ENCODE assay signal across 19 cellular contexts in the genomic region with DNA sequence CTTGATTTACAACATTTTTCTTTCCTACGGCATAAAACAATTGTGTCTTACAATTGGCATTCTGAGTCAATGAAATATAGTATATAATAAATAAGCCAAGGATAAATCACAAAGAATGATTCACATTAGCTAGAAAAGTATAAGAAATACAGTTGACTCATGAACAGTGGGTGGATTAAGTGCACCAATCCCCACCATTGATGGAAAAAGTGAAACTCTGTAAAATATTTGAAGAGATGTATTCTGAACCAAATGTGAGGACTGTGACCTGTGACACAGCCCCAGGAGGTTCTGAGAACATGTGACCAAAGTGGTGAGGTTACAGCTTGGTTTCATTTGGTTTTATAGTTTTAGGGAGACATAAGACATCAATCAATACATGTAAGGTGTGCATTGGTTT.
DNase-seq lines count a peak whose midpoint lies in the region; ATAC-seq and TF ChIP-seq lines count a peak whose summit lies in the region.
"Had no signal": no experiment of that assay in that cellular context is flagged by ENCODE, and none has a peak within 500 bp of the region (broad histone marks: within the 10 kb centered on the region; RNA-seq: fewer than 3 reads in every experiment).

No MANE protein-coding gene starts in this region.

- H3K4me3 ChIP-seq in osteoblast (ENCODE audit: insufficient read depth, low read length) (no peak overlapping the region), dorsolateral prefrontal cortex (no peak overlapping the region)
- H3K4me3 ChIP-seq: GM12878, left ventricle myocardium inferior had no signal

- peaks cover 0 to 2% of the 10 kb centered on the region in 2 donors for H3K36me3 Mint-ChIP-seq in activated T-cell treated with anti-CD3 and anti-CD28 coated beads, Interleukin-2, amount 50 U/mL, for 72 hours (ENCODE audit: insufficient read depth in 2 of 2)

- H3K9me3 ChIP-seq in osteoblast (ENCODE audit: low read depth, low read length): no peaks in the 10 kb centered on the region
- H3K9me3 ChIP-seq: left ventricle myocardium inferior, neutrophil had no signal

- H3K36me3 ChIP-seq in osteoblast (ENCODE audit: insufficient read depth, low read length): no peaks in the 10 kb centered on the region
- H3K36me3 ChIP-seq: left ventricle myocardium inferior, neutrophil had no signal

- TF ChIP-seq CTCF in osteoblast (IDR thresholded peaks at IDR 0.05; ENCODE audit: extremely low read depth, low read depth, low read length): no peak
- TF ChIP-seq CTCF in dorsolateral prefrontal cortex (IDR thresholded peaks at IDR 0.05 in 54 of 56, conservative IDR thresholded peaks at IDR 0.05 in 2 of 56; ENCODE audit: low read depth in 1 of 56, partially characterized antibody in 56 of 56): no peak

- H2AFZ ChIP-seq in osteoblast (ENCODE audit: low read length): peak overlapping the region; percentile 13

- peak; percentile 2 to 19 for DNase-seq in activated T-cell treated with anti-CD3 and anti-CD28 coated beads, Interleukin-2, amount 50 U/mL, for 72 hours
- no peak for DNase-seq in activated T-cell treated with anti-CD3 and anti-CD28 coated beads, Interleukin-2, amount 50 U/mL, for 1 hour
- DNase-seq in ELR (ENCODE audit: low read depth) (peak; percentile 81), amniotic epithelial cell (ENCODE audit: low read depth) (peak; percentile 40), osteoblast (ENCODE audit: insufficient read length, low spot score, missing footprints) (peak; percentile 78), dorsolateral prefrontal cortex (no peak), NCI-H2029 treated with DMSO at 0.1 percent for 48 hours (lab: John Stamatoyannopoulos, UW) (no peak)
- DNase-seq: activated naive CD4-positive, alpha-beta T cell; caudate nucleus; COR-L47; effector memory CD8-positive, alpha-beta T cell; foreskin melanocyte; left ventricle myocardium inferior; NCI-H1436; NCI-H82; retina had no signal

- no peak overlapping the region for H3K4me3 Mint-ChIP-seq in activated T-cell treated with anti-CD3 and anti-CD28 coated beads, Interleukin-2, amount 50 U/mL, for 72 hours
- H3K4me3 Mint-ChIP-seq: effector memory CD8-positive, alpha-beta T cell had no signal

- peak overlapping the region; percentile 45 for H3K4me2 ChIP-seq in osteoblast (ENCODE audit: insufficient read depth, low read length)

- no peak overlapping the region for H3K27ac Mint-ChIP-seq in activated T-cell treated with anti-CD3 and anti-CD28 coated beads, Interleukin-2, amount 50 U/mL, for 72 hours
- H3K27ac Mint-ChIP-seq: effector memory CD8-positive, alpha-beta T cell had no signal

- peaks cover 0 to 1% of the 10 kb centered on the region in 2 donors for H3K9me3 Mint-ChIP-seq in activated T-cell treated with anti-CD3 and anti-CD28 coated beads, Interleukin-2, amount 50 U/mL, for 72 hours
- H3K9me3 Mint-ChIP-seq: effector memory CD8-positive, alpha-beta T cell had no signal

- H3K4me1 Mint-ChIP-seq in activated T-cell treated with anti-CD3 and anti-CD28 coated beads, Interleukin-2, amount 50 U/mL, for 72 hours (ENCODE audit: low read depth): peaks cover 18% of the 10 kb centered on the region

- H3K27me3 Mint-ChIP-seq in activated T-cell treated with anti-CD3 and anti-CD28 coated beads, Interleukin-2, amount 50 U/mL, for 72 hours (ENCODE audit: low read depth): no peaks in the 10 kb centered on the region

- H3K4me1 ChIP-seq in osteoblast (ENCODE audit: insufficient read depth, low read length): peaks cover 26% of the 10 kb centered on the region
- H3K4me1 ChIP-seq: left ventricle myocardium inferior had no signal

- no peaks in the 10 kb centered on the region for H3K79me2 ChIP-seq in osteoblast (ENCODE audit: insufficient read depth, low read length)

- H3K27me3 ChIP-seq in osteoblast (ENCODE audit: insufficient read depth, low read length) (no peaks in the 10 kb centered on the region), dorsolateral prefrontal cortex (no peaks in the 10 kb centered on the region)
- H3K27me3 ChIP-seq: neutrophil had no signal

- peak overlapping the region; percentile 56 for H3K27ac ChIP-seq in osteoblast (ENCODE audit: low read depth, low read length)
- H3K27ac ChIP-seq in dorsolateral prefrontal cortex: no peak overlapping the region
- H3K27ac ChIP-seq: left ventricle myocardium inferior, neutrophil had no signal

- H4K20me1 ChIP-seq in osteoblast (ENCODE audit: insufficient read depth, low read length): no peaks in the 10 kb centered on the region

- intact Hi-C loops in dorsolateral prefrontal cortex (cut with DNase I): no loop called here

- peak; percentile 94 to 96 for ATAC-seq in activated T-cell treated with anti-CD3 and anti-CD28 coated beads, Interleukin-2, amount 50 U/mL, for 72 hours (replicated peaks in 1 of 2)
- no peak for ATAC-seq in GM21390 (IDR thresholded peaks at IDR 0.05; ENCODE audit: unreplicated experiment)
- ATAC-seq: effector memory CD8-positive, alpha-beta T cell; GM12878 had no signal

Comparison
In these comparisons a context has a peak if more than half of its experiments do, and no peak if none do; other contexts are left out.
1. DNase-seq: peak in activated T-cell treated with anti-CD3 and anti-CD28 coated beads, Interleukin-2, amount 50 U/mL, for 72 hours (2 of 2), ELR (single experiment), amniotic epithelial cell (single experiment) and osteoblast (single experiment); none in activated T-cell treated with anti-CD3 and anti-CD28 coated beads, Interleukin-2, amount 50 U/mL, for 1 hour (single experiment), dorsolateral prefrontal cortex (0 of 10) and NCI-H2029 treated with DMSO at 0.1 percent for 48 hours (single experiment).